24 cellular contexts compared by ENCODE assay signal in the genomic region with DNA sequence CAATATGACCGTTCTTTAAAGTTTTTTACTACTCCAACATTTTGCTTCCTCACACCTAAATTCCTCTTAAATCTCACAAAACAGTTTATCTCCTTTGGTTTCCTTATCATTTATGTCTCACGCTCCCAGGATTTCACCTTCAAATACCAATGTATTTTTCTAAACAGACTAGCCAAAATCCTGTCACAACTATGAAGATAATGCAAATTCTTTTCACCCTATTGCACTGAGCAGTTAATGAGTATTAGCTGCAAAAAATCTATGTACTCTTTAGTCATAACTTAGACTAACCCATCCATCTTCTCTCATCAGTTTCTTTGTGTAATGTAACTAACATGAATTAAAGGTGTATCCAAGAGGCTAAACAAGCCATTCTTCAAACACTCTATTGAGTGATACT.
"Had no signal": no experiment of that assay in that cellular context is flagged by ENCODE, and none has a peak within 500 bp of the region (broad histone marks: within the 10 kb centered on the region; RNA-seq: fewer than 3 reads in every experiment).

No MANE protein-coding gene starts in this region.

- H3K27ac ChIP-seq: coronary artery, esophagus muscularis mucosa, foreskin keratinocyte, gastroesophageal sphincter, heart left ventricle, hepatocyte, left lung, lower lobe of right lung had no signal

- H3K4me1 ChIP-seq: esophagus muscularis mucosa, foreskin keratinocyte, gastroesophageal sphincter, heart left ventricle, left lung, lower lobe of right lung had no signal

- DNase-seq: dermis blood vessel endothelial cell; dorsolateral prefrontal cortex; effector CD4-positive, alpha-beta T cell; effector memory CD4-positive, alpha-beta T cell; foreskin keratinocyte; heart left ventricle; hypothalamus; immature natural killer cell; islet precursor cell; kidney; left cardiac atrium; left lung; left ventricle myocardium superior; lower lobe of right lung; mesenchymal stem cell; mucosa of descending colon; naive thymus-derived CD4-positive, alpha-beta T cell had no signal

- H3K9me3 ChIP-seq: esophagus muscularis mucosa, gastroesophageal sphincter, heart left ventricle, left lung, lower lobe of right lung, mucosa of descending colon had no signal

- H2AFZ ChIP-seq: hepatocyte had no signal

- H3K4me1 Mint-ChIP-seq: immature natural killer cell; mesothelial cell of epicardium; naive thymus-derived CD4-positive, alpha-beta T cell had no signal

- H3K27ac Mint-ChIP-seq: immature natural killer cell; mesothelial cell of epicardium; naive thymus-derived CD4-positive, alpha-beta T cell had no signal

- H3K36me3 Mint-ChIP-seq: immature natural killer cell; mesothelial cell of epicardium; naive thymus-derived CD4-positive, alpha-beta T cell had no signal

- H3K79me2 ChIP-seq: hepatocyte had no signal

- H3K36me3 ChIP-seq: esophagus muscularis mucosa, gastroesophageal sphincter, heart left ventricle, left lung, lower lobe of right lung had no signal

- FAIRE-seq: endothelial cell of umbilical vein, frontal cortex, kidney had no signal

- ATAC-seq: foreskin keratinocyte; gastroesophageal sphincter; heart left ventricle; left lung; left ventricle myocardium superior; lower lobe of right lung; mucosa of descending colon; naive thymus-derived CD4-positive, alpha-beta T cell had no signal

- H3K27me3 ChIP-seq: dorsolateral prefrontal cortex, esophagus muscularis mucosa, foreskin keratinocyte, gastroesophageal sphincter, heart left ventricle, hepatocyte, left lung had no signal

- H3K9me3 Mint-ChIP-seq: immature natural killer cell; mesothelial cell of epicardium; naive thymus-derived CD4-positive, alpha-beta T cell had no signal

- H3K4me3 ChIP-seq: coronary artery, dorsolateral prefrontal cortex, esophagus muscularis mucosa, gastroesophageal sphincter, heart left ventricle, hepatocyte, left lung, lower lobe of right lung, mucosa of descending colon had no signal

- H3K4me2 ChIP-seq: hepatocyte had no signal

- H3K4me3 Mint-ChIP-seq: immature natural killer cell; mesothelial cell of epicardium; naive thymus-derived CD4-positive, alpha-beta T cell had no signal
